ENCODE assay signal across 29 cellular contexts in genomic region chrX:44332437-44332836, GRCh38. TPM values are rescaled to one million over a fixed set of nuclear protein-coding genes. Genes with fewer than 3 reads are reported as not detected.
"Had no signal": no experiment of that assay in that cellular context is flagged by ENCODE, and none has a peak within 500 bp of the region (broad histone marks: within the 10 kb centered on the region; RNA-seq: fewer than 3 reads in every experiment).

No MANE protein-coding gene starts in this region.

- H3K27me3 ChIP-seq: colonic mucosa, gastrocnemius medialis, left lung, neural progenitor cell, right atrium auricular region, vagina had no signal

- H3K4me3 Mint-ChIP-seq: naive thymus-derived CD4-positive, alpha-beta T cell; nephron; neural progenitor cell; stimulated activated naive CD8-positive, alpha-beta T cell treated with anti-CD3 and anti-CD28 coated beads, Interleukin-15, amount 100 ng/mL, for 72 hours had no signal

- H3K4me1 Mint-ChIP-seq: nephron, neural progenitor cell had no signal

- H3K4me3 ChIP-seq: colonic mucosa, gastrocnemius medialis, left lung, neural progenitor cell, right atrium auricular region, smooth muscle cell, thyroid gland, vagina had no signal

- H3K36me3 ChIP-seq: colonic mucosa, gastrocnemius medialis, left lung, neural progenitor cell, right atrium auricular region, thyroid gland, vagina had no signal

- H3K79me2 ChIP-seq: parathyroid adenoma had no signal

- H3K9me3 ChIP-seq: colonic mucosa, gastrocnemius medialis, left lung, right atrium auricular region, thyroid gland, vagina had no signal

- H2AFZ ChIP-seq: neural progenitor cell, parathyroid adenoma had no signal

- H3K27ac Mint-ChIP-seq: nephron; neural progenitor cell; progenitor cell of endocrine pancreas; stimulated activated naive CD8-positive, alpha-beta T cell treated with anti-CD3 and anti-CD28 coated beads, Interleukin-15, amount 100 ng/mL, for 72 hours had no signal

- H3K4me1 ChIP-seq: colonic mucosa, gastrocnemius medialis, left lung, neural progenitor cell, parathyroid adenoma, right atrium auricular region, thyroid gland, vagina had no signal

- DNase-seq: colonic mucosa; dermis blood vessel endothelial cell; effector memory CD4-positive, alpha-beta T cell; gastrocnemius medialis; head of caudate nucleus; left cardiac atrium; left lung; mesenchymal stem cell; midbrain; naive thymus-derived CD4-positive, alpha-beta T cell; stimulated activated CD4-positive, alpha-beta T cell treated with anti-CD3 and anti-CD28 coated beads, Interleukin-12 subunit alpha, Interleukin-12 subunit beta, amount 100 ng/mL, for 4 hours; stimulated activated CD4-positive, alpha-beta T cell treated with anti-CD3 and anti-CD28 coated beads, Interleukin-1b, Interleukin-23, amount 100 ng/mL, for 48 hours; stimulated activated CD4-positive, alpha-beta T cell treated with anti-CD3 and anti-CD28 coated beads, Interleukin-4, amount 100 ng/mL, for 1 hour; stimulated activated CD8-positive, alpha-beta memory T cell treated with anti-CD3 and anti-CD28 coated beads, Interleukin-4, amount 100 ng/mL, for 48 hours; stimulated activated naive CD4-positive, alpha-beta T cell; stimulated activated naive CD8-positive, alpha-beta T cell treated with anti-CD3 and anti-CD28 coated beads, Interleukin-15, amount 100 ng/mL, for 72 hours; thyroid gland; trophoblast cell had no signal

- H3K27ac ChIP-seq: colonic mucosa, gastrocnemius medialis, left lung, neural progenitor cell, parathyroid adenoma, right atrium auricular region, thyroid gland, vagina had no signal

- H3K27me3 Mint-ChIP-seq: naive thymus-derived CD4-positive, alpha-beta T cell; progenitor cell of endocrine pancreas; stimulated activated naive CD8-positive, alpha-beta T cell treated with anti-CD3 and anti-CD28 coated beads, Interleukin-15, amount 100 ng/mL, for 72 hours had no signal

- H3K36me3 Mint-ChIP-seq: naive thymus-derived CD4-positive, alpha-beta T cell; neural progenitor cell had no signal

- ATAC-seq: gastrocnemius medialis; left cardiac atrium; left lung; naive thymus-derived CD4-positive, alpha-beta T cell; sciatic nerve; stimulated activated naive CD8-positive, alpha-beta T cell treated with anti-CD3 and anti-CD28 coated beads, Interleukin-15, amount 100 ng/mL, for 72 hours had no signal

- H3K9me3 Mint-ChIP-seq: stimulated activated naive CD8-positive, alpha-beta T cell treated with anti-CD3 and anti-CD28 coated beads, Interleukin-15, amount 100 ng/mL, for 72 hours had no signal

- H3K4me2 ChIP-seq: neural progenitor cell, smooth muscle cell had no signal

RNA-seq across cellular contexts. Expression of gene EFHC2, which starts 11.0 kb away (rescaled TPM):
- total RNA-seq: chondrocyte, dermis blood vessel endothelial cell, glomerular endothelial cell, lung microvascular endothelial cell had no signal
